ENCODE assay signal across 3 cellular contexts in genomic region chr2:217861334-217861877, GRCh38.
TF ChIP-seq lines count a peak whose summit lies in the region.

No MANE protein-coding gene starts in this region.

TF ChIP-seq in SK-N-SH treated with all-trans-retinoic acid at 6 μM for 48 hours, 23 proteins besides CTCF, POLR2A, EP300 and RAD21:
- TF ChIP-seq CSRNP3 (CRISPR knock-in tag; IDR thresholded peaks at IDR 0.05) (no peak), ZNF565 (CRISPR knock-in tag; conservative IDR thresholded peaks at IDR 0.05; ENCODE audit: low read depth) (no peak), ZNF70 (CRISPR knock-in tag; IDR thresholded peaks at IDR 0.05) (peak; percentile 98)

TF ChIP-seq in SK-N-SH, 30 proteins besides CTCF, POLR2A, EP300 and RAD21:
- TF ChIP-seq GATA2 (CRISPR knock-in tag; IDR thresholded peaks at IDR 0.05) (no peak), POLR2AphosphoS5 (IDR thresholded peaks at IDR 0.05; ENCODE audit: low read depth, low read length) (no peak), REST (IDR thresholded peaks at IDR 0.05; ENCODE audit: low read depth, low read length) (no peak), RFX5 (IDR thresholded peaks at IDR 0.05; ENCODE audit: low read length) (no peak), MEF2A (IDR thresholded peaks at IDR 0.05; ENCODE audit: borderline replicate concordance, low read depth) (no peak), USF2 (IDR thresholded peaks at IDR 0.05; ENCODE audit: borderline replicate concordance, low read depth, low read length) (no peak), FOXJ3 (CRISPR knock-in tag; IDR thresholded peaks at IDR 0.05) (no peak), SMC3 (IDR thresholded peaks at IDR 0.05; ENCODE audit: low read depth, low read length) (no peak), ZBTB33 (IDR thresholded peaks at IDR 0.05; ENCODE audit: borderline replicate concordance, low read depth) (no peak), FOXM1 (IDR thresholded peaks at IDR 0.05; ENCODE audit: low read depth) (no peak), MAX (IDR thresholded peaks at IDR 0.05; ENCODE audit: low read depth) (no peak), TAF1 (IDR thresholded peaks at IDR 0.05; ENCODE audit: borderline replicate concordance, low read depth, low read length) (no peak), YY1 (IDR thresholded peaks at IDR 0.05; ENCODE audit: low read depth) (no peak), CHD2 (IDR thresholded peaks at IDR 0.05; ENCODE audit: low read length, partially characterized antibody) (no peak)

TF ChIP-seq in H1, 55 proteins besides CTCF, POLR2A, EP300 and RAD21:
- 0 out of 2 replicates have a peak, but pooled peaks have one; percentile 74 for TF ChIP-seq KDM1A (IDR thresholded peaks at IDR 0.05; ENCODE audit: borderline replicate concordance, low read length)
- TF ChIP-seq HDAC2 (IDR thresholded peaks at IDR 0.05; ENCODE audit: borderline replicate concordance in 1 of 2, low read depth in 2 of 2, low read length in 2 of 2) = no peak
